16 cellular contexts compared by ENCODE assay signal in the genomic region with DNA sequence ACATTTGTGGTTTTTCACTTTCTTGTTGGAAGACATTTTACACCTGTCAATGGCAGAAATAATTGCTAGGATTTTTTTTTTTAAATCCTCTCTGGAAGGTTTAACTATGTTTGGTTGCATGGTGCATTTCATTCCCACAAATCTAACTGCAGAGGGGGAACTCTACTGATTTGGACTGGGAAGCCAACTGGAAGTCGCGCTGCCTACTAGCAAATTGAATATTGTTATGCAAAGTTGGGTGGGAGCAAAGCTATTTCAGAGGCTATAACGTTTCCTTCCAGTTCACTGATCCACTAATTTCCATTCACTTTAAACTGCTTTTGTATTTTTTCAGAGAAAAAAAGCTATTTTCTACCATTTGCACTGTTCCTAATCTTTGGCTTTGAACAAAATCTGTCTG. TPM values are rescaled to one million over a fixed set of nuclear protein-coding genes. Genes with fewer than 3 reads are reported as not detected.
DNase-seq lines count a peak whose midpoint lies in the region; ATAC-seq and TF ChIP-seq lines count a peak whose summit lies in the region.
"Had no signal": no experiment of that assay in that cellular context is flagged by ENCODE, and none has a peak within 500 bp of the region (broad histone marks: within the 10 kb centered on the region; RNA-seq: fewer than 3 reads in every experiment).

No MANE protein-coding gene starts in this region.

- no peak overlapping the region for H2AK5ac ChIP-seq in neuronal stem cell (ENCODE audit: low read depth, low read length)

- WGBS in neuronal stem cell (ENCODE audit: extremely low coverage in 2 of 2, insufficient read length in 2 of 2, insufficient replicate concordance in 1 of 2), 2 donors = no CpG with 5 or more reads among the region's 3 CpGs

- H4K91ac ChIP-seq in neuronal stem cell (ENCODE audit: low read depth, low read length, poor library complexity) = no peak overlapping the region

- peak overlapping the region; percentile 52 for H2AFZ ChIP-seq in neuronal stem cell (ENCODE audit: low read length)
- H2AFZ ChIP-seq: GM23248 had no signal

- no peak overlapping the region for H3K18ac ChIP-seq in neuronal stem cell (ENCODE audit: low read length)

- H2BK5ac ChIP-seq in neuronal stem cell (ENCODE audit: low read length) = no peak overlapping the region

- H3K4me3 ChIP-seq in iPS-18a (ENCODE audit: low read length) (peak overlapping the region; percentile 11), neuronal stem cell (ENCODE audit: low read length in 2 of 2) (no peak overlapping the region)
- H3K4me3 ChIP-seq: BLaER1 treated with 17β-estradiol and CSF1 and Interleukin-3, amounts not matched to agents 10 nM and 100 nM; GM23248 had no signal

- H3K79me1 ChIP-seq in neuronal stem cell (ENCODE audit: low read depth, low read length) = no peaks in the 10 kb centered on the region

- peak overlapping the region; percentile 1; the same call in 1 of the 2 replicates for H3K4me3 Mint-ChIP-seq in WTC11
- H3K4me3 Mint-ChIP-seq: B cell; CD8-positive, alpha-beta T cell had no signal

- no peak overlapping the region for H2BK120ac ChIP-seq in neuronal stem cell (ENCODE audit: low read depth, low read length)

- peaks cover 9% of the 10 kb centered on the region for H3K4me1 ChIP-seq in iPS-18a (ENCODE audit: control insufficient read depth, low read depth, low read length)
- H3K4me1 ChIP-seq in neuronal stem cell (ENCODE audit: control insufficient read depth in 2 of 2, insufficient read depth in 1 of 2, low read depth in 1 of 2, low read length in 2 of 2) = peaks cover 0 to 13% of the 10 kb centered on the region in 2 donors

- no peak overlapping the region for H3K27ac Mint-ChIP-seq in WTC11
- H3K27ac Mint-ChIP-seq: B cell; CD8-positive, alpha-beta T cell had no signal

- H3K36me3 ChIP-seq in iPS-18a (ENCODE audit: control insufficient read depth, low read depth, low read length) (no peaks in the 10 kb centered on the region), neuronal stem cell (replicated peaks in 1 of 2; ENCODE audit: control insufficient read depth in 2 of 2, insufficient read depth in 2 of 2, low read length in 2 of 2) (no peaks in the 10 kb centered on the region)
- H3K36me3 ChIP-seq: BLaER1 treated with 17β-estradiol and CSF1 and Interleukin-3, amounts not matched to agents 10 nM and 100 nM had no signal

- H3K4me1 Mint-ChIP-seq in WTC11 = peaks cover 15% of the 10 kb centered on the region
- H3K4me1 Mint-ChIP-seq: B cell had no signal

- no peak for TF ChIP-seq CTCF in WTC11 (IDR thresholded peaks at IDR 0.05)

- DNase-seq in NCI-H526 (lab: John Stamatoyannopoulos, UW) (peak; percentile 28 to 42), WTC11 (ENCODE audit: low spot score) (no peak), neuronal stem cell (ENCODE audit: low spot score) (no peak), DMS 273 (lab: John Stamatoyannopoulos, UW; ENCODE audit: unreplicated experiment) (no peak)
- DNase-seq: Calu3; CD8-positive, alpha-beta T cell; DMS79; GDM1; GM23248; H7 had no signal

- peak; percentile 80 for ATAC-seq in WTC11
- ATAC-seq in HG03108 (IDR thresholded peaks at IDR 0.05; ENCODE audit: unreplicated experiment) = no peak
- ATAC-seq in GM18498 (IDR thresholded peaks at IDR 0.05; ENCODE audit: unreplicated experiment) = no peak
- ATAC-seq: CD8-positive, alpha-beta T cell had no signal

- CTCF ChIA-PET in WTC11 (lab: Charles Lee) = interaction anchor here (1.0 to 1.1 kb wide), 3 partner anchors 40 to 221 kb away, joined by 4 to 7 read pairs (median 4); a partner anchor contains a TSS

- H3K27ac ChIP-seq in iPS-18a (ENCODE audit: low read length) = no peak overlapping the region
- H3K27ac ChIP-seq in neuronal stem cell (replicated peaks; ENCODE audit: low read length) = no peak overlapping the region
- H3K27ac ChIP-seq: BLaER1 treated with 17β-estradiol and CSF1 and Interleukin-3, amounts not matched to agents 10 nM and 100 nM; GM23248; KMS-11 had no signal

- H3K14ac ChIP-seq in neuronal stem cell (ENCODE audit: low read length) = no peak overlapping the region

- no peak overlapping the region for H3K23ac ChIP-seq in neuronal stem cell (ENCODE audit: low read depth, low read length, poor library complexity)

- H3K9me3 Mint-ChIP-seq in WTC11 = no peaks in the 10 kb centered on the region
- H3K9me3 Mint-ChIP-seq: CD8-positive, alpha-beta T cell had no signal

- POLR2A ChIA-PET in WTC11 (lab: Charles Lee) = interaction anchor here (1.1 kb wide), 1 partner anchor 10 kb away, joined by 5 read pairs; no protein-coding TSS in a partner anchor

- no peaks in the 10 kb centered on the region for H3K36me3 Mint-ChIP-seq in WTC11
- H3K36me3 Mint-ChIP-seq: CD8-positive, alpha-beta T cell had no signal

- no peak overlapping the region for H2BK12ac ChIP-seq in neuronal stem cell (ENCODE audit: low read length)

- H3K4ac ChIP-seq in neuronal stem cell (ENCODE audit: low read length) = no peak overlapping the region

- H3K9ac ChIP-seq in iPS-18a (ENCODE audit: low read length) (no peak overlapping the region), neuronal stem cell (ENCODE audit: low read depth, low read length, poor library complexity) (no peak overlapping the region)
- H3K9ac ChIP-seq: BLaER1 treated with 17β-estradiol and CSF1 and Interleukin-3, amounts not matched to agents 10 nM and 100 nM; GM23248; KMS-11 had no signal

- H4K8ac ChIP-seq in neuronal stem cell (ENCODE audit: low read depth, low read length) = no peak overlapping the region

- no peaks in the 10 kb centered on the region for H3K27me3 Mint-ChIP-seq in WTC11 (ENCODE audit: low read depth)

- no peak overlapping the region for H2BK15ac ChIP-seq in neuronal stem cell (ENCODE audit: low read length)

- H3K27me3 ChIP-seq in iPS-18a (ENCODE audit: control insufficient read depth, insufficient read depth, low read length) = no peaks in the 10 kb centered on the region
- no peaks in the 10 kb centered on the region for H3K27me3 ChIP-seq in neuronal stem cell (ENCODE audit: control insufficient read depth in 3 of 3, insufficient read depth in 3 of 3, low read depth in 1 of 3, low read length in 3 of 3)
- H3K27me3 ChIP-seq: BLaER1 treated with 17β-estradiol and CSF1 and Interleukin-3, amounts not matched to agents 10 nM and 100 nM had no signal

- H3K9me3 ChIP-seq in iPS-18a (ENCODE audit: control insufficient read depth, low read depth, low read length) (no peaks in the 10 kb centered on the region), neuronal stem cell (replicated peaks in 1 of 2; ENCODE audit: control insufficient read depth in 2 of 2, insufficient read depth in 1 of 2, low read depth in 1 of 2, low read length in 2 of 2) (no peaks in the 10 kb centered on the region)
- H3K9me3 ChIP-seq: BLaER1 treated with 17β-estradiol and CSF1 and Interleukin-3, amounts not matched to agents 10 nM and 100 nM had no signal

- H3K4me2 ChIP-seq in neuronal stem cell (ENCODE audit: insufficient read depth, low read length, poor library complexity, severe bottlenecking) = no peak overlapping the region
- H3K4me2 ChIP-seq: BLaER1 treated with 17β-estradiol and CSF1 and Interleukin-3, amounts not matched to agents 10 nM and 100 nM; KMS-11 had no signal

TF ChIP-seq in WTC11, 78 proteins besides CTCF, POLR2A, EP300 and RAD21:
- TF ChIP-seq FOXK1 (CRISPR knock-in tag; IDR thresholded peaks at IDR 0.05) = no peak
- no peak for TF ChIP-seq TEAD1 (CRISPR knock-in tag; IDR thresholded peaks at IDR 0.05)
- no peak for TF ChIP-seq TCF7 (CRISPR knock-in tag; IDR thresholded peaks at IDR 0.05; ENCODE audit: low read depth)
TF ChIP-seq in WTC11: peak in this region for 0.

RNA-seq across cellular contexts. Expression of a gene that starts 40.0 kb away (rescaled TPM):
- total RNA-seq in WTC11 (2021) = 12.4 to 13.8 TPM (median 13.1 TPM) in 3 replicates
- polyA plus RNA-seq in neuronal stem cell (2013, experiment 1 of 2) = 14.8 TPM
- 14.6 TPM for polyA plus RNA-seq in neuronal stem cell (2013, experiment 2 of 2)

Comparison
In these comparisons a context has a peak if more than half of its experiments do, and no peak if none do; other contexts are left out.
1. DNase-seq: peak in NCI-H526 (2 of 2); none in WTC11 (single experiment), neuronal stem cell (single experiment) and DMS 273 (single experiment).